In the genomic region with DNA sequence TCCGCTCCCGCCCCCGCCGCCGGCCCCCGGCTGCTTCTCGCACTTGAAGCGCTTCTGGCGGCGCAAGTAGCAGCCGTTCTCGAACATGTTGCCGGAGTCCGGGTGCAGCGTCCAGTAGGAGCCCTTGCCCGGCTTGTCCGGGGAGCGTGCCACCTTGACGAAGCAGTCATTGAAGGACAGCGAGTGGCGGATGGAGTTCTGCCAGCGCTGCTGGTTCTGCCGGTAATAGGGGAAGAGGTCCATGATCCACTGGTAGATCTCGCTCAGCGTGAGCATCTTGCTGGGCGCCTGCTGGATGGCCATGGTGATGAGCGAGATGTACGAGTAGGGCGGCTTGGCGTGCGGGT, we compare ENCODE assay signal across 9 cellular contexts. TPM values are rescaled to one million over a fixed set of nuclear protein-coding genes. Genes with fewer than 3 reads are reported as not detected.
DNase-seq lines count a peak whose midpoint lies in the region; ATAC-seq and TF ChIP-seq lines count a peak whose summit lies in the region.
"Had no signal": no experiment of that assay in that cellular context is flagged by ENCODE, and none has a peak within 500 bp of the region (broad histone marks: within the 10 kb centered on the region; RNA-seq: fewer than 3 reads in every experiment).

No MANE protein-coding gene starts in this region.

- intact Hi-C loops in gastrocnemius medialis (cut with DNase I; ENCODE audit: low total_unique reads), result loop anchor here (10.0 kb wide), 1 partner anchor 1097 kb away; no protein-coding TSS in a partner anchor

- DNase-seq in GM13976 (ENCODE audit: low spot score) (peak; percentile 12), NCI-H2029 treated with DMSO at 0.1 percent for 48 hours (lab: John Stamatoyannopoulos, UW) (peak; percentile 57), hepatocyte (ENCODE audit: low spot score) (peak; percentile 41), progenitor cell of endocrine pancreas (ENCODE audit: low spot score, unreplicated experiment) (no peak), gastrocnemius medialis (no peak), Karpas-422 (no peak), A172 (ENCODE audit: low spot score) (no peak)
- DNase-seq: T-helper 9 cell had no signal

- H3K4me1 ChIP-seq in hepatocyte (ENCODE audit: insufficient read depth) (no peaks in the 10 kb centered on the region), gastrocnemius medialis (peaks cover 18 to 20% of the 10 kb centered on the region in 2 donors), Karpas-422 (ENCODE audit: low read length) (peaks cover 8% of the 10 kb centered on the region)

- H4K20me1 ChIP-seq in hepatocyte (ENCODE audit: insufficient read depth, poor library complexity, severe bottlenecking), result no peaks in the 10 kb centered on the region
- no peaks in the 10 kb centered on the region for H4K20me1 ChIP-seq in Karpas-422 (ENCODE audit: insufficient read depth, low read depth, low read length)

- peak overlapping the region; percentile 89 for H3K4me3 Mint-ChIP-seq in progenitor cell of endocrine pancreas (ENCODE audit: low read depth)

- in situ Hi-C loops in GM13976 (cut with MboI; ENCODE audit: low sequenced_read_pairs, unreplicated experiment) (no loop called here), gastrocnemius medialis (cut with MboI; ENCODE audit: low sequenced_read_pairs in 4 of 4) (loop anchor here in 2 of 4 donors (25.0 kb wide), 2 partner anchors 930 to 1080 kb away; partner anchors contain the start of genes NKX2-1 (in 1 of the 2) and PAX9 (in 1 of the 2))

- H3K79me2 ChIP-seq in hepatocyte, result peaks cover 55% of the 10 kb centered on the region
- H3K79me2 ChIP-seq in Karpas-422 (ENCODE audit: low read length), result no peaks in the 10 kb centered on the region

- no peak for TF ChIP-seq POLR2A in gastrocnemius medialis (IDR thresholded peaks at IDR 0.05)

- WGBS in hepatocyte (ENCODE audit: low lambda C conversion rate, missing lambda C conversion rate), result 5% methylated on average over 25 of the region's 31 CpGs

- no peaks in the 10 kb centered on the region for H3K9me3 Mint-ChIP-seq in progenitor cell of endocrine pancreas (ENCODE audit: low read depth)

- peak overlapping the region; percentile 54 for H3K4me3 ChIP-seq in hepatocyte
- H3K4me3 ChIP-seq in gastrocnemius medialis, result no peak overlapping the region
- no peak overlapping the region for H3K4me3 ChIP-seq in Karpas-422 (ENCODE audit: low read length)

- H3K27ac ChIP-seq in hepatocyte, result peak overlapping the region; percentile 95
- no peak overlapping the region for H3K27ac ChIP-seq in gastrocnemius medialis
- H3K27ac ChIP-seq in Karpas-422 (ENCODE audit: low read length), result no peak overlapping the region

- H3K9me2 ChIP-seq in hepatocyte (replicated peaks; ENCODE audit: insufficient read depth), result no peaks in the 10 kb centered on the region
- no peaks in the 10 kb centered on the region for H3K9me2 ChIP-seq in Karpas-422 (replicated peaks; ENCODE audit: insufficient read depth, low read length)

- no peak overlapping the region for H3K9ac ChIP-seq in Karpas-422 (ENCODE audit: low read length)

- H3K27me3 Mint-ChIP-seq in progenitor cell of endocrine pancreas, result no peaks in the 10 kb centered on the region

- TF ChIP-seq CTCF in GM13976 (IDR thresholded peaks at IDR 0.05; ENCODE audit: borderline replicate concordance, control extremely low read depth, extremely low read depth, insufficient read depth, missing control alignments) (no peak), hepatocyte (IDR thresholded peaks at IDR 0.05; ENCODE audit: poor library complexity) (no peak), progenitor cell of endocrine pancreas (IDR thresholded peaks at IDR 0.05; ENCODE audit: unreplicated experiment) (no peak), gastrocnemius medialis (IDR thresholded peaks at IDR 0.05 in 4 of 5, conservative IDR thresholded peaks at IDR 0.05 in 1 of 5) (no peak)

- H3K27me3 ChIP-seq in hepatocyte (peaks cover 64% of the 10 kb centered on the region), gastrocnemius medialis (peaks cover 97 to 98% (median 97%) of the 10 kb centered on the region in 3 donors), Karpas-422 (ENCODE audit: low read length) (no peaks in the 10 kb centered on the region)

- H2AFZ ChIP-seq in hepatocyte (no peak overlapping the region), Karpas-422 (ENCODE audit: low read length) (no peak overlapping the region)

- H3K9me3 ChIP-seq in hepatocyte (ENCODE audit: low read depth) (no peaks in the 10 kb centered on the region), gastrocnemius medialis (no peaks in the 10 kb centered on the region), Karpas-422 (ENCODE audit: low read length) (no peaks in the 10 kb centered on the region)

- H3K4me1 Mint-ChIP-seq in progenitor cell of endocrine pancreas (ENCODE audit: low read depth), result peaks cover 40% of the 10 kb centered on the region

- peaks cover 37% of the 10 kb centered on the region for H3K36me3 Mint-ChIP-seq in progenitor cell of endocrine pancreas (ENCODE audit: insufficient read depth)

- H3K36me3 ChIP-seq in hepatocyte (replicated peaks; ENCODE audit: insufficient read depth, low read depth) (no peaks in the 10 kb centered on the region), gastrocnemius medialis (no peaks in the 10 kb centered on the region), Karpas-422 (ENCODE audit: insufficient read depth, low read length) (no peaks in the 10 kb centered on the region)

- H3K4me2 ChIP-seq in hepatocyte, result peak overlapping the region; percentile 87
- no peak overlapping the region for H3K4me2 ChIP-seq in Karpas-422 (ENCODE audit: low read depth, low read length, poor library complexity, severe bottlenecking)

- ATAC-seq in gastrocnemius medialis, result no peak

- peak overlapping the region; percentile 90 for H3K27ac Mint-ChIP-seq in progenitor cell of endocrine pancreas

RNA-seq across cellular contexts. Expression of gene FOXA1, which starts 3.1 kb away (rescaled TPM):
- total RNA-seq in hepatocyte (87.9 and 89.2 TPM in 2 replicates), progenitor cell of endocrine pancreas (187 and 196 TPM in 2 replicates), gastrocnemius medialis (under 1 TPM in 2 of 4 donors, not detected in 2; 0.09 to 0.44 TPM)
- polyA plus RNA-seq in hepatocyte, result 75.3 and 85.7 TPM in 2 replicates
- total RNA-seq in Karpas-422 (2014; rRNA removed; shearing (Covaris generic); ENCODE audit: low replicate concordance), result not detected in 2 replicates
- 1.4 and 1.7 TPM in 2 replicates for total RNA-seq in A172 (2014; rRNA removed; shearing (Covaris generic))
- total RNA-seq: lung microvascular endothelial cell had no signal

RNA-seq across cellular contexts. Expression of gene TTC6, which starts 3.5 kb away (rescaled TPM):
- total RNA-seq in hepatocyte, result 20.1 and 20.8 TPM in 2 replicates
- polyA plus RNA-seq in hepatocyte, result 6.4 and 8.8 TPM in 2 replicates
- total RNA-seq in progenitor cell of endocrine pancreas, result 39.3 and 46.7 TPM in 2 replicates
- not detected for total RNA-seq in gastrocnemius medialis
- total RNA-seq in Karpas-422 (2014; rRNA removed; shearing (Covaris generic); ENCODE audit: low replicate concordance), result not detected in 2 replicates
- 0.14 and 1.5 TPM in 2 replicates for total RNA-seq in A172 (2014; rRNA removed; shearing (Covaris generic))
- total RNA-seq: lung microvascular endothelial cell had no signal

Comparison
In these comparisons a context has a peak if more than half of its experiments do, and no peak if none do; other contexts are left out.
1. DNase-seq: peak in GM13976 (single experiment), NCI-H2029 treated with DMSO at 0.1 percent for 48 hours (single experiment) and hepatocyte (single experiment); none in progenitor cell of endocrine pancreas (single experiment), gastrocnemius medialis (0 of 2), Karpas-422 (single experiment) and A172 (single experiment).
2. RNA of gene FOXA1, which starts 3.1 kb away (total RNA-seq): 187 to 196 TPM in progenitor cell of endocrine pancreas and 87.9 to 89.2 TPM in hepatocyte; 1.4 to 1.7 TPM in A172, 0.09 to 0.44 TPM in gastrocnemius medialis and not detected in Karpas-422; every median in the first group is over 10 times any median in the second.